ENCODE assay signal across 26 cellular contexts in the genomic region with DNA sequence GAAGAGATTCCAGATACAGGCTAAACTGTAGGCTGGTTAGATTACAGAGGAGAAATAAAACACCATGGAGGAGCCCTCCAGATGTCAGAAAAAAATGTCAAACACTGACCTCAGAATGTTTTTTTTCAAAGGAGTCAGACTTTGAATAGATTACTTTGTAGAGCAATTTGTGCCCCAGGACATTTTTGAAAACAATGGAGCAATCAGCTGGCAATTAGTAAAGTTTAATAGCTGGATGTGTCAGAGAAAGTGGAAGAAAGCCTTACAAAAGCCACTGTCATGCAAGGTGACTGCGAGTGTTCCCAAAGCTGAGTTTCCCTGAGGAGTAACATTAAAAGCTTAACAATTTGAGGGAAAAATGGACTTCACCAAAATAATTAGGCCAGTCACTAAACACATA.
"Had no signal": no experiment of that assay in that cellular context is flagged by ENCODE, and none has a peak within 500 bp of the region (broad histone marks: within the 10 kb centered on the region; RNA-seq: fewer than 3 reads in every experiment).

No MANE protein-coding gene starts in this region.

- DNase-seq: activated B cell treated with CpG ODN at 0.5 μM for 24 hours; activated CD4-positive, alpha-beta T cell treated with anti-CD3 and anti-CD28 coated beads for 4 hours; activated CD4-positive, alpha-beta T cell treated with anti-CD3 and anti-CD28 coated beads, Interleukin-2, amount 50 U/mL, for 48 hours; activated effector memory CD4-positive, alpha-beta T cell treated with Interleukin-2 at 50 U/mL for 16 hours; activated naive CD4-positive, alpha-beta T cell treated with anti-CD3 and anti-CD28 coated beads for 36 hours; activated naive CD8-positive, alpha-beta T cell treated with anti-CD3 and anti-CD28 coated beads, Interleukin-2, amount 10 ng/mL, durations not matched to agents 7 days and 5 days; activated T-cell treated with anti-CD3 and anti-CD28 coated beads, Interleukin-2, amount 50 U/mL, for 72 hours; amygdala; erythroblast; foreskin keratinocyte; glutamatergic neuron; left colon; mesenchymal stem cell; mucosa of descending colon; nephron progenitor cell; nucleus accumbens; right cardiac atrium; stimulated activated CD4-positive, alpha-beta T cell treated with anti-CD3 and anti-CD28 coated beads, Interleukin-1b, Interleukin-23, amount 100 ng/mL, for 48 hours; substantia nigra; T-helper 9 cell; thyroid gland; upper lobe of right lung had no signal

- H3K27ac ChIP-seq: foreskin keratinocyte, hepatocyte, parathyroid adenoma, thyroid gland, upper lobe of right lung had no signal

- H3K4me3 ChIP-seq: hepatocyte, mucosa of descending colon, thyroid gland, upper lobe of right lung had no signal

- H3K79me2 ChIP-seq: hepatocyte, parathyroid adenoma had no signal

- H3K36me3 ChIP-seq: thyroid gland, upper lobe of right lung had no signal

- FAIRE-seq: endometrium, keratinocyte had no signal

- H3K4me2 ChIP-seq: hepatocyte had no signal

- H2AFZ ChIP-seq: hepatocyte, parathyroid adenoma had no signal

- H3K4me1 ChIP-seq: parathyroid adenoma, thyroid gland, upper lobe of right lung had no signal

- H3K9me3 ChIP-seq: thyroid gland, upper lobe of right lung had no signal

- H3K27me3 ChIP-seq: foreskin keratinocyte, hepatocyte, thyroid gland, upper lobe of right lung had no signal

- H3K9ac ChIP-seq: parathyroid adenoma had no signal
